Comparison of ENCODE assay signal across 9 cellular contexts in the genomic region with DNA sequence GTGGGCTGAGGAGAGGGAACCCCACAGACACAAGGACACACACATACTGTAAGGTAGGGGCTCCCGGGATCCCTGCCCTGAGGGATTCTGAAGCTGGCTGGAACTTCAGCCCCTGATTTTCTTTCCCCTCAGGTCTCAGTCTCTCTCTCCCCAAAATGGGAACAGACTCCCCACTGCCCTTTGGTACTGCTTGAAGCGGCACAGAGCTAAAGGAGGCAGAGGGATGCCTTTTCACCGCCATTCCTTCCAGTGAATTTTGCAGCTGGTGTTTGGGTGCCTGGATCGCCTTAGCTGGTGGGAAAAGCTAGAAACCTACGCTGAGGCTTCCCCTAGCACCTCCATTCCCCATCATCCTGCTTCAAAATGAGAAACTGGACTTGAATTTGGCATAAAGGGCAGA. TPM values are rescaled to one million over a fixed set of nuclear protein-coding genes. Genes with fewer than 3 reads are reported as not detected.
DNase-seq lines count a peak whose midpoint lies in the region; ATAC-seq and TF ChIP-seq lines count a peak whose summit lies in the region.
"Had no signal": no experiment of that assay in that cellular context is flagged by ENCODE, and none has a peak within 500 bp of the region (broad histone marks: within the 10 kb centered on the region; RNA-seq: fewer than 3 reads in every experiment).

No MANE protein-coding gene starts in this region.

- H3K27ac ChIP-seq in A673 (ENCODE audit: low read depth, low read length, poor library complexity, severe bottlenecking) (peak overlapping the region; percentile 8), HUES48 (ENCODE audit: low read depth, low read length) (no peak overlapping the region)
- H3K27ac ChIP-seq in naive thymus-derived CD4-positive, alpha-beta T cell (ENCODE audit: low read depth, low read length), result peak overlapping the region; percentile 80

- no peak for ATAC-seq in naive thymus-derived CD4-positive, alpha-beta T cell
- no peak for ATAC-seq in activated CD4-positive, CD25-positive, alpha-beta regulatory T cell treated with anti-CD3 and anti-CD28 coated beads, Interleukin-2, amount 50 U/mL, for 24 hours

- CTCF ChIA-PET in A673 (lab: Charles Lee), result no interaction called here
- CTCF ChIA-PET in naive thymus-derived CD4-positive, alpha-beta T cell (lab: Charles Lee), result interaction anchor here (1.1 to 1.4 kb wide), 3 partner anchors 13 to 26 kb away, joined by 3 to 4 read pairs (median 3); no protein-coding TSS in a partner anchor

- peak overlapping the region; percentile 78 to 96 (median 93) for H3K27ac Mint-ChIP-seq in naive thymus-derived CD4-positive, alpha-beta T cell

- H3K9me3 ChIP-seq in A673 (ENCODE audit: low read depth, low read length, poor library complexity, severe bottlenecking), result no peaks in the 10 kb centered on the region
- no peaks in the 10 kb centered on the region for H3K9me3 ChIP-seq in HUES48 (ENCODE audit: control insufficient read depth, insufficient read depth, low read length)
- H3K9me3 ChIP-seq in naive thymus-derived CD4-positive, alpha-beta T cell (ENCODE audit: control insufficient read depth in 2 of 3, low read length in 3 of 3), result no peaks in the 10 kb centered on the region

- TF ChIP-seq CTCF in A673 (conservative IDR thresholded peaks at IDR 0.05; ENCODE audit: low read depth, low read length) (no peak), choroid plexus epithelial cell (conservative IDR thresholded peaks at IDR 0.05; ENCODE audit: low read depth, low read length) (no peak)

- no peaks in the 10 kb centered on the region for H3K27me3 Mint-ChIP-seq in naive thymus-derived CD4-positive, alpha-beta T cell

- peak overlapping the region; percentile 74 to 95 (median 90) for H3K4me3 Mint-ChIP-seq in naive thymus-derived CD4-positive, alpha-beta T cell

- no peak overlapping the region for H3K9ac ChIP-seq in HUES48 (ENCODE audit: low read depth, low read length)

- intact Hi-C loops in A673 (cut with micrococcal nuclease; ENCODE audit: unreplicated experiment), result no loop called here
- intact Hi-C loops in naive thymus-derived CD4-positive, alpha-beta T cell (cut with micrococcal nuclease), result loop anchor here in 1 of 2 donors (1.0 to 10.0 kb wide), 2 partner anchors 40 to 620 kb away; a partner anchor contains a TSS

- H3K4me1 Mint-ChIP-seq in naive thymus-derived CD4-positive, alpha-beta T cell, result peaks cover 44 to 72% (median 55%) of the 10 kb centered on the region in 7 donors

- H3K36me3 ChIP-seq in A673 (ENCODE audit: insufficient read depth, low read length, poor library complexity, severe bottlenecking) (no peaks in the 10 kb centered on the region), HUES48 (ENCODE audit: control insufficient read depth, insufficient read depth, low read length) (no peaks in the 10 kb centered on the region)
- no peaks in the 10 kb centered on the region for H3K36me3 ChIP-seq in naive thymus-derived CD4-positive, alpha-beta T cell (ENCODE audit: control insufficient read depth in 2 of 3, insufficient read depth in 3 of 3, low read length in 3 of 3)

- no peaks in the 10 kb centered on the region for H3K27me3 ChIP-seq in A673 (replicated peaks; ENCODE audit: insufficient read depth, low read depth, low read length, poor library complexity)
- peaks cover 44% of the 10 kb centered on the region for H3K27me3 ChIP-seq in HUES48 (ENCODE audit: control insufficient read depth, insufficient read depth, low read length)
- H3K27me3 ChIP-seq in naive thymus-derived CD4-positive, alpha-beta T cell (ENCODE audit: control insufficient read depth in 2 of 2, insufficient read depth in 2 of 2, low read length in 2 of 2), result no peaks in the 10 kb centered on the region

- no peak for DNase-seq in A673 (ENCODE audit: low spot score)
- peak; percentile 14 for DNase-seq in choroid plexus epithelial cell (ENCODE audit: low read depth)
- DNase-seq in naive thymus-derived CD4-positive, alpha-beta T cell, result no peak
- DNase-seq in NCI-H2196 (lab: John Stamatoyannopoulos, UW; ENCODE audit: unreplicated experiment), result no peak
- DNase-seq in NCI-H1694 (lab: John Stamatoyannopoulos, UW), result no peak
- no peak for DNase-seq in NCI-H1092 (lab: John Stamatoyannopoulos, UW)
- DNase-seq: retina had no signal

- H3K4me1 ChIP-seq in A673 (ENCODE audit: insufficient read depth, low read length, poor library complexity, severe bottlenecking) (peaks cover 13% of the 10 kb centered on the region), HUES48 (ENCODE audit: control insufficient read depth, insufficient read depth, low read length) (peaks cover 16% of the 10 kb centered on the region)
- H3K4me1 ChIP-seq in naive thymus-derived CD4-positive, alpha-beta T cell (ENCODE audit: control insufficient read depth in 2 of 2, insufficient read depth in 2 of 2, low read length in 2 of 2), result peaks cover 28 to 51% of the 10 kb centered on the region in 2 donors

- peaks cover 0 to 12% (median 0%) of the 10 kb centered on the region in 5 donors for H3K36me3 Mint-ChIP-seq in naive thymus-derived CD4-positive, alpha-beta T cell

- peaks cover 0 to 6% (median 0%) of the 10 kb centered on the region in 11 donors for H3K9me3 Mint-ChIP-seq in naive thymus-derived CD4-positive, alpha-beta T cell

- POLR2A ChIA-PET in A673 (lab: Charles Lee; ENCODE audit: low non-redundant PET), result interaction anchor here (0.6 kb wide), 1 partner anchor 11 kb away, joined by 3 read pairs; no protein-coding TSS in a partner anchor
- POLR2A ChIA-PET in naive thymus-derived CD4-positive, alpha-beta T cell (lab: Charles Lee), result interaction anchor here (0.9 to 8.1 kb wide), 9 partner anchors 13 to 283 kb away, joined by 3 to 157 read pairs (median 4); a partner anchor contains a TSS

- no TSS peak for BruUV-seq in A673 (replicated peaks; lab: Mats Ljungman, UMichigan)

- H3K4me3 ChIP-seq in A673 (ENCODE audit: low read depth, low read length, poor library complexity, severe bottlenecking) (peak overlapping the region; percentile 27), HUES48 (ENCODE audit: low read depth, low read length) (peak overlapping the region; percentile 53), choroid plexus epithelial cell (ENCODE audit: low read depth, low read length) (peak overlapping the region; percentile 56)
- H3K4me3 ChIP-seq in naive thymus-derived CD4-positive, alpha-beta T cell (ENCODE audit: low read length), result peak overlapping the region; percentile 54

RNA-seq across cellular contexts. Expression of a gene that starts 2.7 kb away (rescaled TPM):
- 63.7 and 72.1 TPM in 2 replicates for total RNA-seq in A673 (2021)
- total RNA-seq in naive thymus-derived CD4-positive, alpha-beta T cell, result 10 to 100 TPM; 27.0 to 69.0 (median 31.9) TPM
- 10 to 100 TPM; 60.1 to 67.2 TPM for polyA plus RNA-seq in naive thymus-derived CD4-positive, alpha-beta T cell

RNA-seq across cellular contexts. Expression of a gene that starts 14.5 kb away (rescaled TPM):
- 8.9 and 11.6 TPM in 2 replicates for total RNA-seq in A673 (2021)
- total RNA-seq in naive thymus-derived CD4-positive, alpha-beta T cell, result 10 to 100 TPM; 10.8 to 21.0 (median 14.1) TPM
- 10 to 100 TPM; 26.7 to 40.4 TPM for polyA plus RNA-seq in naive thymus-derived CD4-positive, alpha-beta T cell

RNA-seq across cellular contexts. Expression of a gene that starts 16.2 kb away (rescaled TPM):
- 0.42 TPM in 1 of 2 replicates, not detected in the other for total RNA-seq in A673 (2021)
- total RNA-seq in naive thymus-derived CD4-positive, alpha-beta T cell, result under 1 TPM in 4 of 5 experiments, not detected in 1; 0.19 to 0.78 (median 0.51) TPM
- under 1 TPM; 0.32 to 0.41 TPM for polyA plus RNA-seq in naive thymus-derived CD4-positive, alpha-beta T cell

RNA-seq across cellular contexts. Expression of a gene that starts 16.5 kb away (rescaled TPM):
- total RNA-seq in A673 (2021), result 5.8 and 7.3 TPM in 2 replicates
- 10 to 100 TPM in 3 of 5 experiments, 1 to 10 TPM in 2; 3.5 to 16.9 (median 11.2) TPM for total RNA-seq in naive thymus-derived CD4-positive, alpha-beta T cell
- polyA plus RNA-seq in naive thymus-derived CD4-positive, alpha-beta T cell, result 1 to 10 TPM; 3.9 to 4.5 TPM

RNA-seq across cellular contexts. Expression of a gene that starts 39.6 kb away (rescaled TPM):
- total RNA-seq in A673 (2021), result 29.8 and 33.2 TPM in 2 replicates
- total RNA-seq in naive thymus-derived CD4-positive, alpha-beta T cell, result 100 to 1,000 TPM; 146 to 271 (median 222) TPM
- 10 to 100 TPM in 1 of 2 donors, 1 to 10 TPM in 1; 8.7 to 13.1 TPM for polyA plus RNA-seq in naive thymus-derived CD4-positive, alpha-beta T cell
